Comparison of ENCODE assay signal across 8 cellular contexts in genomic region chr14:71606575-71606974, GRCh38.
"Had no signal": no experiment of that assay in that cellular context is flagged by ENCODE, and none has a peak within 500 bp of the region (broad histone marks: within the 10 kb centered on the region; RNA-seq: fewer than 3 reads in every experiment).

No MANE protein-coding gene starts in this region.

- DNase-seq: activated T-cell treated with anti-CD3 and anti-CD28 coated beads, Interleukin-2, amount 50 U/mL, for 1 hour; heart right ventricle; stimulated activated CD4-positive, alpha-beta T cell treated with anti-CD3 and anti-CD28 coated beads, Interleukin-12 subunit alpha, Interleukin-12 subunit beta, amount 100 ng/mL, for 4 hours; stimulated activated CD4-positive, alpha-beta T cell treated with anti-CD3 and anti-CD28 coated beads, Interleukin-4, amount 100 ng/mL, for 1 hour; stimulated activated CD8-positive, alpha-beta memory T cell treated with anti-CD3 and anti-CD28 coated beads, Interleukin-4, amount 100 ng/mL, for 48 hours; T1000 had no signal

- H3K36me3 ChIP-seq: cardiac muscle cell, heart right ventricle had no signal

- ATAC-seq: left lobe of liver had no signal

- H3K27me3 ChIP-seq: cardiac muscle cell, heart right ventricle had no signal

- H3K4me3 ChIP-seq: cardiac muscle cell, heart right ventricle had no signal
